In the genomic region with DNA sequence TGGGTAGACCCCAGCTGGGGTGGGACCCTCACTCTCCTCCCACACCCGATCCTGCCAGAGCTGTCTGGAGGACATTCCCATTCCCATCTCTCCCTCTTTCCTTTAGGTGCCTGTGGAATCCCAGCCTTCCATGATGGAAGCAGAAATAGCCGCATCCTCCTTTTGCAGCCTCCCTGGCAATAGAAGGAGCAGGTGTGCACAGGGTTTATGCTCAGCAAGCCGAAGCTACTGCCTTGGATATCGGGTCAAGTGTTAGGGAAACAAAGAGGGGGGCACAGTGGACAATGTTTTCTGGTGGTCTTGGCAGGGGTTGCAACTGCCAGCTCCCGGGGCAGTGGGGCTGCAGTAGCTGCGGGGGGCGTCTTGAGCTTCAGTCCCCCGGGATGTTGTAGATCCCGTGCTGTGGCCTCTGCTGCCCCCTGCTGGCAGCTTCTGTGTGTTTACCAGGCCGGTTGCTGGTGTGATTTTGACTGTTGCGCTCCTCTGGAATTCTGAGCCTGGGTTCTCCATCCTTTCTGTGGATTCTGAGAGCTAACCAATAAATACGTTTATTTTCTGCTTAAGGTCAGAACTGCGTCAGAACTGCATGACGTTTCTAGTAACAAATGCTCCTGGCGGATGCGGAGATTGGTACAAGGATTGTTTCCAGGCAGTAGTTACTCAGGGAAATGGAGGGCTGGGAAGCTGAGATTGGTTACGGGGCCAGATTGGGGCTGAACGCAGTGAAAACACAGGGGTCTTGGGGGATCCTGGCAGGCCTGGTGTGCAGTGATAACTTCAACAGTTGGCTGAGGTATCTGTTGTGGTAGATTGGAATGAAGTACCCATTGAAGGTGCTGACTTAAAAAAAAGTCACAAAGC, we compare ENCODE assay signal across 8 cellular contexts. TPM values are rescaled to one million over a fixed set of nuclear protein-coding genes. Genes with fewer than 3 reads are reported as not detected.
A peak's percentile ranks its signal among the peaks of the same experiment; 100 is the strongest.
DNase-seq lines count a peak whose midpoint lies in the region; ATAC-seq and TF ChIP-seq lines count a peak whose summit lies in the region.
"Not testable (repeated sequence)": the region's sequence is repeated elsewhere in the genome, so short reads cannot be mapped to it uniquely, and the experiment has no call there.

No MANE protein-coding gene starts in this region.

- not testable (repeated sequence) for H3K9ac ChIP-seq in neuronal stem cell (ENCODE audit: low read depth, low read length, poor library complexity)

- peaks cover 20% of the 10 kb centered on the region for H3K27me3 Mint-ChIP-seq in CD8-positive, alpha-beta T cell (ENCODE audit: low read depth)
- not testable (repeated sequence) for H3K27me3 Mint-ChIP-seq in WTC11 (ENCODE audit: low read depth)

- not testable (repeated sequence) for H2BK15ac ChIP-seq in neuronal stem cell (ENCODE audit: low read length)

- not testable (repeated sequence) for H3K18ac ChIP-seq in neuronal stem cell (ENCODE audit: low read length)

- not testable (repeated sequence) for H2BK120ac ChIP-seq in neuronal stem cell (ENCODE audit: low read depth, low read length)

- intact Hi-C loops in CD8-positive, alpha-beta T cell (cut with DNase I, micrococcal nuclease), result loop anchor here in 1 of 2 experiments (5.0 kb wide), 1 partner anchor 1313 kb away; the partner anchor contains the start of gene AZGP1
- intact Hi-C loops in adrenal gland (cut with DNase I), result loop anchor here in 1 of 2 donors (10.0 kb wide), 1 partner anchor 146 kb away; no protein-coding TSS in a partner anchor
- intact Hi-C loops in Right ventricle myocardium inferior (cut with DNase I), result not testable (repeated sequence)

- 19 to 31% (median 21%) methylated on average over 11 to 16 of the region's 18 CpGs for WGBS in adrenal gland, 4 donors
- no CpG with 5 or more reads among the region's 18 CpGs for WGBS in neuronal stem cell (ENCODE audit: extremely low coverage in 2 of 2, insufficient read length in 2 of 2, insufficient replicate concordance in 1 of 2), 2 donors

- H3K27ac Mint-ChIP-seq in CD8-positive, alpha-beta T cell, result not testable (repeated sequence)
- H3K27ac Mint-ChIP-seq in WTC11, result peak overlapping the region; percentile 78

- not testable (repeated sequence) for H2BK5ac ChIP-seq in neuronal stem cell (ENCODE audit: low read length)

- not testable (repeated sequence) for H3K36me3 ChIP-seq in CD8-positive, alpha-beta T cell (ENCODE audit: insufficient read depth, low read length); adrenal gland (replicated peaks in 1 of 2); neuronal stem cell (replicated peaks in 1 of 2; ENCODE audit: control insufficient read depth in 2 of 2, insufficient read depth in 2 of 2, low read length in 2 of 2)

- DNase-seq in CD8-positive, alpha-beta T cell, result peak; percentile 34 to 78 (median 59)
- DNase-seq in HFF-Myc (ENCODE audit: extremely low read depth, low read depth); neuronal stem cell (ENCODE audit: low spot score): not testable (repeated sequence)
- DNase-seq in NCI-H345 treated with DMSO at 0.1 percent for 48 hours (lab: John Stamatoyannopoulos, UW; ENCODE audit: unreplicated experiment), result peak; percentile 22
- peak; percentile 83 for DNase-seq in WTC11 (ENCODE audit: low spot score)
- peak; percentile 43 to 79 (median 67) for DNase-seq in adrenal gland
- peak; percentile 80 for DNase-seq in Right ventricle myocardium inferior (ENCODE audit: missing footprints)
- peak; percentile 25 to 41 for DNase-seq in stimulated activated CD8-positive, alpha-beta memory T cell treated with anti-CD3 and anti-CD28 coated beads, Interleukin-7, amount 100 ng/mL, for 1 hour (ENCODE audit: low read depth in 2 of 2)

- H3K4me3 ChIP-seq in CD8-positive, alpha-beta T cell (ENCODE audit: low read depth, low read length); HFF-Myc (replicated peaks; ENCODE audit: low read depth, low read length); adrenal gland: not testable (repeated sequence)
- peak overlapping the region in 1 of 2 donors; percentile 7 for H3K4me3 ChIP-seq in neuronal stem cell (ENCODE audit: low read length in 2 of 2)

- H3K23ac ChIP-seq in neuronal stem cell (ENCODE audit: low read depth, low read length, poor library complexity), result not testable (repeated sequence)

- H4K8ac ChIP-seq in neuronal stem cell (ENCODE audit: low read depth, low read length), result not testable (repeated sequence)

- not testable (repeated sequence) for H3K4me3 Mint-ChIP-seq in CD8-positive, alpha-beta T cell; WTC11

- H4K91ac ChIP-seq in neuronal stem cell (ENCODE audit: low read depth, low read length, poor library complexity), result not testable (repeated sequence)

- H3K27me3 ChIP-seq in CD8-positive, alpha-beta T cell (ENCODE audit: insufficient read depth, low read length), result not testable (repeated sequence)
- peaks cover 20% of the 10 kb centered on the region for H3K27me3 ChIP-seq in adrenal gland
- H3K27me3 ChIP-seq in neuronal stem cell (ENCODE audit: control insufficient read depth in 3 of 3, insufficient read depth in 3 of 3, low read depth in 1 of 3, low read length in 3 of 3), result peaks cover 0 to 53% (median 12%) of the 10 kb centered on the region in 3 experiments

- not testable (repeated sequence) for H3K9me3 ChIP-seq in CD8-positive, alpha-beta T cell (ENCODE audit: low read length); adrenal gland (replicated peaks in 1 of 3); neuronal stem cell (replicated peaks in 1 of 2; ENCODE audit: control insufficient read depth in 2 of 2, insufficient read depth in 1 of 2, low read depth in 1 of 2, low read length in 2 of 2)

- peak; percentile 80 for ATAC-seq in CD8-positive, alpha-beta T cell
- peak; percentile 8 for ATAC-seq in WTC11
- not testable (repeated sequence) for ATAC-seq in Right ventricle myocardium inferior

- peak overlapping the region; percentile 34 for H2AFZ ChIP-seq in neuronal stem cell (ENCODE audit: low read length)

- peaks cover 18% of the 10 kb centered on the region for H3K4me1 Mint-ChIP-seq in CD8-positive, alpha-beta T cell (ENCODE audit: low read depth)
- peaks cover 65% of the 10 kb centered on the region for H3K4me1 Mint-ChIP-seq in WTC11

- H3K36me3 Mint-ChIP-seq in CD8-positive, alpha-beta T cell, result not testable (repeated sequence)
- H3K36me3 Mint-ChIP-seq in WTC11, result peaks cover 11% of the 10 kb centered on the region

- not testable (repeated sequence) for H2BK12ac ChIP-seq in neuronal stem cell (ENCODE audit: low read length)

- TF ChIP-seq CTCF in CD8-positive, alpha-beta T cell (IDR thresholded peaks at IDR 0.05), result peak; percentile 69
- peak; percentile 68 for TF ChIP-seq CTCF in HFF-Myc (IDR thresholded peaks at IDR 0.05; ENCODE audit: low read depth, low read length, missing control alignments)
- peak; percentile 86 for TF ChIP-seq CTCF in WTC11 (IDR thresholded peaks at IDR 0.05)
- TF ChIP-seq CTCF in adrenal gland (IDR thresholded peaks at IDR 0.05), result peak; percentile 22 to 69 (median 52)

- not testable (repeated sequence) for H3K9me3 Mint-ChIP-seq in CD8-positive, alpha-beta T cell; WTC11

- not testable (repeated sequence) for H3K14ac ChIP-seq in neuronal stem cell (ENCODE audit: low read length)

- not testable (repeated sequence) for H2AK5ac ChIP-seq in neuronal stem cell (ENCODE audit: low read depth, low read length)

- not testable (repeated sequence) for H3K4me2 ChIP-seq in neuronal stem cell (ENCODE audit: insufficient read depth, low read length, poor library complexity, severe bottlenecking)

- H3K4ac ChIP-seq in neuronal stem cell (ENCODE audit: low read length), result not testable (repeated sequence)

- CTCF ChIA-PET in CD8-positive, alpha-beta T cell (lab: Charles Lee), result interaction anchor here (0.7 to 2.6 kb wide), 15 partner anchors 8 to 951 kb away, joined by 3 to 16 read pairs (median 4); no protein-coding TSS in a partner anchor
- CTCF ChIA-PET in WTC11 (lab: Charles Lee), result interaction anchor here (0.6 to 3.9 kb wide), 38 partner anchors 9 to 341 kb away, joined by 3 to 28 read pairs (median 5); partner anchors contain the start of genes COL26A1, FIS1, IFT22 and MUC3A

- H3K27ac ChIP-seq in CD8-positive, alpha-beta T cell (ENCODE audit: low read depth, low read length); adrenal gland; neuronal stem cell (replicated peaks; ENCODE audit: low read length): not testable (repeated sequence)

- POLR2A ChIA-PET in CD8-positive, alpha-beta T cell (lab: Charles Lee), result not testable (repeated sequence)
- POLR2A ChIA-PET in WTC11 (lab: Charles Lee), result interaction anchor here (1.1 to 1.5 kb wide), 2 partner anchors 12 to 19 kb away, joined by 3 to 5 read pairs; no protein-coding TSS in a partner anchor

- H3K4me1 ChIP-seq in CD8-positive, alpha-beta T cell (ENCODE audit: insufficient read depth, low read length); adrenal gland (replicated peaks in 1 of 2); neuronal stem cell (ENCODE audit: control insufficient read depth in 2 of 2, insufficient read depth in 1 of 2, low read depth in 1 of 2, low read length in 2 of 2): not testable (repeated sequence)

- not testable (repeated sequence) for H3K79me1 ChIP-seq in neuronal stem cell (ENCODE audit: low read depth, low read length)

- TF ChIP-seq POLR2A in adrenal gland (IDR thresholded peaks at IDR 0.05), result not testable (repeated sequence)

RNA-seq across cellular contexts. Expression of gene IFT22, which starts 31.2 kb away (rescaled TPM):
- 1 to 10 TPM; 2.3 to 3.5 TPM for total RNA-seq in CD8-positive, alpha-beta T cell
- total RNA-seq in WTC11 (2021) (13.7 to 16.6 TPM (median 15.5 TPM) in 3 replicates), adrenal gland (10 to 100 TPM; 22.5 to 72.2 (median 34.7) TPM), Right ventricle myocardium inferior (26.5 TPM)
- polyA plus RNA-seq in adrenal gland, result 10 to 100 TPM; 14.7 to 40.9 (median 22.5) TPM
- 38.1 TPM for polyA plus RNA-seq in neuronal stem cell (2013, experiment 1 of 2)
- polyA plus RNA-seq in neuronal stem cell (2013, experiment 2 of 2), result 39.9 TPM

RNA-seq across cellular contexts. Expression of gene FIS1, which starts 45.5 kb away (rescaled TPM):
- total RNA-seq in CD8-positive, alpha-beta T cell, result 10 to 100 TPM; 66.1 to 72.6 TPM
- 121 to 123 TPM (median 122 TPM) in 3 replicates for total RNA-seq in WTC11 (2021)
- total RNA-seq in adrenal gland, result 100 to 1,000 TPM; 216 to 439 (median 286) TPM
- 100 to 1,000 TPM; 158 to 230 (median 168) TPM for polyA plus RNA-seq in adrenal gland
- 331 TPM for total RNA-seq in Right ventricle myocardium inferior
- 119 TPM for polyA plus RNA-seq in neuronal stem cell (2013, experiment 1 of 2)
- polyA plus RNA-seq in neuronal stem cell (2013, experiment 2 of 2), result 104 TPM

RNA-seq across cellular contexts. Expression of gene CLDN15, which starts 52.8 kb away (rescaled TPM):
- 10 to 100 TPM in 1 of 2 experiments, 1 to 10 TPM in 1; 9.3 to 11.5 TPM for total RNA-seq in CD8-positive, alpha-beta T cell
- 5.9 to 6.9 TPM (median 6.5 TPM) in 3 replicates for total RNA-seq in WTC11 (2021)
- 1 to 10 TPM; 2.0 to 7.8 (median 3.5) TPM for total RNA-seq in adrenal gland
- polyA plus RNA-seq in adrenal gland, result 10 to 100 TPM in 1 of 3 donors, 1 to 10 TPM in 1, under 1 TPM in 1; 0.70 to 10.9 (median 6.5) TPM
- total RNA-seq in Right ventricle myocardium inferior, result 2.5 TPM
- polyA plus RNA-seq in neuronal stem cell (2013, experiment 1 of 2), result 4.9 TPM
- polyA plus RNA-seq in neuronal stem cell (2013, experiment 2 of 2), result 5.0 TPM
